In genomic region chr9:4936823-4937222, GRCh38 we compare ENCODE assay signal across 8 cellular contexts. TPM values are rescaled to one million over a fixed set of nuclear protein-coding genes. Genes with fewer than 3 reads are reported as not detected.
A peak's percentile ranks its signal among the peaks of the same experiment; 100 is the strongest.
DNase-seq lines count a peak whose midpoint lies in the region; ATAC-seq and TF ChIP-seq lines count a peak whose summit lies in the region.

No MANE protein-coding gene starts in this region.

- peaks cover 3% of the 10 kb centered on the region for H3K9me3 Mint-ChIP-seq in activated naive CD8-positive, alpha-beta T cell treated with anti-CD3 and anti-CD28 coated beads, Interleukin-2, amount 10 ng/mL, durations not matched to agents 7 days and 5 days
- H3K9me3 Mint-ChIP-seq in CD4-positive, alpha-beta T cell: no peaks in the 10 kb centered on the region

- H3K4me1 ChIP-seq in SJCRH30: no peaks in the 10 kb centered on the region

- POLR2A ChIA-PET in activated naive CD8-positive, alpha-beta T cell treated with anti-CD3 and anti-CD28 coated beads, Interleukin-2, amount 10 ng/mL, durations not matched to agents 7 days and 5 days (lab: Charles Lee): interaction anchor here (1.0 kb wide), 1 partner anchor 49 kb away, joined by 16 read pairs; the partner anchor contains the start of gene JAK2
- POLR2A ChIA-PET in CD4-positive, alpha-beta T cell (lab: Charles Lee): no interaction called here

- H3K4me3 ChIP-seq in GM12865 (ENCODE audit: low read depth, low read length) (peak overlapping the region; percentile 24; the same call in 1 of the 2 replicates), SJCRH30 (no peak overlapping the region)

- peaks cover 43% of the 10 kb centered on the region for H3K4me1 Mint-ChIP-seq in activated naive CD8-positive, alpha-beta T cell treated with anti-CD3 and anti-CD28 coated beads, Interleukin-2, amount 10 ng/mL, durations not matched to agents 7 days and 5 days
- H3K4me1 Mint-ChIP-seq in CD4-positive, alpha-beta T cell (ENCODE audit: low read depth): peaks cover 41% of the 10 kb centered on the region

- H3K27me3 Mint-ChIP-seq in activated naive CD8-positive, alpha-beta T cell treated with anti-CD3 and anti-CD28 coated beads, Interleukin-2, amount 10 ng/mL, durations not matched to agents 7 days and 5 days: no peaks in the 10 kb centered on the region
- H3K27me3 Mint-ChIP-seq in CD4-positive, alpha-beta T cell: no peaks in the 10 kb centered on the region

- peak; percentile 55 for ATAC-seq in GM19452 (IDR thresholded peaks at IDR 0.05; ENCODE audit: unreplicated experiment)
- peak; percentile 48 for ATAC-seq in HG03196 (IDR thresholded peaks at IDR 0.05; ENCODE audit: unreplicated experiment)
- peak; percentile 30 for ATAC-seq in activated naive CD8-positive, alpha-beta T cell treated with anti-CD3 and anti-CD28 coated beads, Interleukin-2, amount 10 ng/mL, durations not matched to agents 7 days and 5 days (ENCODE audit: low read depth)
- no peak for ATAC-seq in CD4-positive, alpha-beta T cell (ENCODE audit: poor library complexity)

- DNase-seq in GM12865 (ENCODE audit: low read depth) (peak; percentile 86), activated gamma-delta T cell treated with Interleukin-2 at 50 U/mL for 16 hours (no peak), EL (no peak), SJCRH30 (no peak)
- DNase-seq in activated naive CD8-positive, alpha-beta T cell treated with anti-CD3 and anti-CD28 coated beads, Interleukin-2, amount 10 ng/mL, durations not matched to agents 7 days and 5 days: no peak
- DNase-seq in CD4-positive, alpha-beta T cell: no peak

- CTCF ChIA-PET in CD4-positive, alpha-beta T cell (lab: Charles Lee): no interaction called here

- H3K27me3 ChIP-seq in SJCRH30: no peaks in the 10 kb centered on the region
- no peaks in the 10 kb centered on the region for H3K27me3 ChIP-seq in CD4-positive, alpha-beta T cell (ENCODE audit: control insufficient read depth, insufficient read depth, low read length)

- no peak for TF ChIP-seq CTCF in GM12865 (IDR thresholded peaks at IDR 0.05; ENCODE audit: insufficient read depth, low read depth, low read length, missing control alignments)
- TF ChIP-seq CTCF in CD4-positive, alpha-beta T cell (IDR thresholded peaks at IDR 0.05): no peak

- no peaks in the 10 kb centered on the region for H3K36me3 ChIP-seq in SJCRH30

- H3K9me3 ChIP-seq in SJCRH30 (replicated peaks): no peaks in the 10 kb centered on the region
- no peaks in the 10 kb centered on the region for H3K9me3 ChIP-seq in CD4-positive, alpha-beta T cell (ENCODE audit: control insufficient read depth, low read length)

- H3K4me3 Mint-ChIP-seq in activated naive CD8-positive, alpha-beta T cell treated with anti-CD3 and anti-CD28 coated beads, Interleukin-2, amount 10 ng/mL, durations not matched to agents 7 days and 5 days: peak overlapping the region; percentile 81
- no peak overlapping the region for H3K4me3 Mint-ChIP-seq in CD4-positive, alpha-beta T cell

- peaks cover 4% of the 10 kb centered on the region for H3K36me3 Mint-ChIP-seq in activated naive CD8-positive, alpha-beta T cell treated with anti-CD3 and anti-CD28 coated beads, Interleukin-2, amount 10 ng/mL, durations not matched to agents 7 days and 5 days
- H3K36me3 Mint-ChIP-seq in CD4-positive, alpha-beta T cell (ENCODE audit: low read depth): no peaks in the 10 kb centered on the region

- peak overlapping the region; percentile 98 for H3K27ac Mint-ChIP-seq in activated naive CD8-positive, alpha-beta T cell treated with anti-CD3 and anti-CD28 coated beads, Interleukin-2, amount 10 ng/mL, durations not matched to agents 7 days and 5 days
- H3K27ac Mint-ChIP-seq in CD4-positive, alpha-beta T cell: no peak overlapping the region

- no peak overlapping the region for H3K27ac ChIP-seq in SJCRH30
- no peak overlapping the region for H3K27ac ChIP-seq in CD4-positive, alpha-beta T cell (ENCODE audit: low read depth, low read length)

- intact Hi-C loops in CD4-positive, alpha-beta T cell (cut with DNase I, micrococcal nuclease): no loop called here

RNA-seq across cellular contexts. Expression of gene JAK2, which starts 48.2 kb away (rescaled TPM):
- 10 to 100 TPM; 23.5 to 25.9 TPM for total RNA-seq in activated naive CD8-positive, alpha-beta T cell treated with anti-CD3 and anti-CD28 coated beads, Interleukin-2, amount 10 ng/mL, durations not matched to agents 7 days and 5 days
- 3.7 TPM in 2 replicates for total RNA-seq in SJCRH30 (2014; rRNA removed; shearing (Covaris generic))
- total RNA-seq in CD4-positive, alpha-beta T cell: 1 to 10 TPM; 7.2 to 7.5 TPM
